ENCODE assay signal across 4 cellular contexts in the genomic region with DNA sequence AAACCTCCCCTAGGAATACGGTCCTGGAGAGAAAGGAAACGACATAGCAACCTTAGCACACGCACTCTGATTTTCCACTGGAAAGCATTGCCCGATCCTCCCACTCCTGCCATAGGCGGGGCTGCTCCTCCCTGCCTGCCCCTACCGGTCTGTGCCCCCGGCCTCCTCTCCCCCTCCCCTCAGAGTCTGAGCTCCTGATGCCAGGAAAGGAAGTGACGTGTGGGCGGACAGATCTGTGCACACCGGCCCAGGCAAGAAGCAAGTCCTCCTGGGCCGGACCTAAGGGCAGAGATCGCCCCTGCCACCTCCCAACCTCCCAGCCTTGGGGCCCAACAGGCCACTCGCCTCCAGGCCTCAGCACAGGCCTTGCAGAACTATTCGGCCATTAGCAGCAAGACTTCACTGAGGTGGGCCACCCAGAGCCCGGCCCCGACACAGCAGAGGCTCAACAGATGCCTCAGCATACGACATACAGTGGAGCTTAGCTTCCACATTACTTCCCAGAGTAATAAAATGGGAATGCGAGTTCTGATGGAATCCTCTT.
TF ChIP-seq lines count a peak whose summit lies in the region.

No MANE protein-coding gene starts in this region.

TF ChIP-seq in SK-N-SH, 30 proteins besides CTCF, POLR2A, EP300 and RAD21:
- TF ChIP-seq TAF1 (IDR thresholded peaks at IDR 0.05; ENCODE audit: borderline replicate concordance, low read depth, low read length) (no peak), YY1 (IDR thresholded peaks at IDR 0.05; ENCODE audit: low read depth) (no peak), FOSL2 (IDR thresholded peaks at IDR 0.05; ENCODE audit: borderline replicate concordance, low read depth) (no peak), JUND (IDR thresholded peaks at IDR 0.05) (no peak), FOXJ3 (CRISPR knock-in tag; IDR thresholded peaks at IDR 0.05) (no peak), GABPA (IDR thresholded peaks at IDR 0.05; ENCODE audit: low read depth) (no peak), NFIC (IDR thresholded peaks at IDR 0.05; ENCODE audit: borderline replicate concordance) (no peak), POLR2AphosphoS5 (IDR thresholded peaks at IDR 0.05; ENCODE audit: low read depth, low read length) (no peak), MEF2A (IDR thresholded peaks at IDR 0.05; ENCODE audit: borderline replicate concordance, low read depth) (no peak), CHD2 (IDR thresholded peaks at IDR 0.05; ENCODE audit: low read length, partially characterized antibody) (no peak), MXI1 (IDR thresholded peaks at IDR 0.05; ENCODE audit: low read depth, low read length) (no peak), RFX5 (IDR thresholded peaks at IDR 0.05; ENCODE audit: low read length) (no peak), FOXM1 (IDR thresholded peaks at IDR 0.05; ENCODE audit: low read depth) (no peak), TCF12 (IDR thresholded peaks at IDR 0.05) (no peak), GATA2 (CRISPR knock-in tag; IDR thresholded peaks at IDR 0.05) (no peak)
- TF ChIP-seq, protein P1, sequence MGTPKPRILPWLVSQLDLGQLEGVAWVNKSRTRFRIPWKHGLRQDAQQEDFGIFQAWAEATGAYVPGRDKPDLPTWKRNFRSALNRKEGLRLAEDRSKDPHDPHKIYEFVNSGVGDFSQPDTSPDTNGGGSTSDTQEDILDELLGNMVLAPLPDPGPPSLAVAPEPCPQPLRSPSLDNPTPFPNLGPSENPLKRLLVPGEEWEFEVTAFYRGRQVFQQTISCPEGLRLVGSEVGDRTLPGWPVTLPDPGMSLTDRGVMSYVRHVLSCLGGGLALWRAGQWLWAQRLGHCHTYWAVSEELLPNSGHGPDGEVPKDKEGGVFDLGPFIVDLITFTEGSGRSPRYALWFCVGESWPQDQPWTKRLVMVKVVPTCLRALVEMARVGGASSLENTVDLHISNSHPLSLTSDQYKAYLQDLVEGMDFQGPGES (IDR thresholded peaks at IDR 0.05; ENCODE audit: low read depth, low read length), result no peak
- TF ChIP-seq, protein P2, sequence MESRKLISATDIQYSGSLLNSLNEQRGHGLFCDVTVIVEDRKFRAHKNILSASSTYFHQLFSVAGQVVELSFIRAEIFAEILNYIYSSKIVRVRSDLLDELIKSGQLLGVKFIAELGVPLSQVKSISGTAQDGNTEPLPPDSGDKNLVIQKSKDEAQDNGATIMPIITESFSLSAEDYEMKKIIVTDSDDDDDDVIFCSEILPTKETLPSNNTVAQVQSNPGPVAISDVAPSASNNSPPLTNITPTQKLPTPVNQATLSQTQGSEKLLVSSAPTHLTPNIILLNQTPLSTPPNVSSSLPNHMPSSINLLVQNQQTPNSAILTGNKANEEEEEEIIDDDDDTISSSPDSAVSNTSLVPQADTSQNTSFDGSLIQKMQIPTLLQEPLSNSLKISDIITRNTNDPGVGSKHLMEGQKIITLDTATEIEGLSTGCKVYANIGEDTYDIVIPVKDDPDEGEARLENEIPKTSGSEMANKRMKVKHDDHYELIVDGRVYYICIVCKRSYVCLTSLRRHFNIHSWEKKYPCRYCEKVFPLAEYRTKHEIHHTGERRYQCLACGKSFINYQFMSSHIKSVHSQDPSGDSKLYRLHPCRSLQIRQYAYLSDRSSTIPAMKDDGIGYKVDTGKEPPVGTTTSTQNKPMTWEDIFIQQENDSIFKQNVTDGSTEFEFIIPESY (IDR thresholded peaks at IDR 0.05; ENCODE audit: borderline replicate concordance, low read depth), result no peak

TF ChIP-seq in SK-N-SH treated with all-trans-retinoic acid at 6 μM for 48 hours, 23 proteins besides CTCF, POLR2A, EP300 and RAD21 (continues in another document):
- TF ChIP-seq ZFP3 (CRISPR knock-in tag; IDR thresholded peaks at IDR 0.05) (no peak), ISL1 (CRISPR knock-in tag; IDR thresholded peaks at IDR 0.05) (no peak), GLIS3 (CRISPR knock-in tag; IDR thresholded peaks at IDR 0.05) (no peak), ZNF70 (CRISPR knock-in tag; IDR thresholded peaks at IDR 0.05) (no peak), BACH2 (CRISPR knock-in tag; IDR thresholded peaks at IDR 0.05; ENCODE audit: borderline replicate concordance) (no peak), TCF4 (CRISPR knock-in tag; IDR thresholded peaks at IDR 0.05; ENCODE audit: borderline replicate concordance) (no peak), ARNTL (CRISPR knock-in tag; IDR thresholded peaks at IDR 0.05; ENCODE audit: borderline replicate concordance, low read depth) (no peak), RARB (CRISPR knock-in tag; IDR thresholded peaks at IDR 0.05) (no peak), ZNF565 (CRISPR knock-in tag; conservative IDR thresholded peaks at IDR 0.05; ENCODE audit: low read depth) (no peak), CSDC2 (CRISPR knock-in tag; IDR thresholded peaks at IDR 0.05) (no peak), PPARA (CRISPR knock-in tag; IDR thresholded peaks at IDR 0.05; ENCODE audit: borderline replicate concordance) (no peak)
- TF ChIP-seq, protein P3, sequence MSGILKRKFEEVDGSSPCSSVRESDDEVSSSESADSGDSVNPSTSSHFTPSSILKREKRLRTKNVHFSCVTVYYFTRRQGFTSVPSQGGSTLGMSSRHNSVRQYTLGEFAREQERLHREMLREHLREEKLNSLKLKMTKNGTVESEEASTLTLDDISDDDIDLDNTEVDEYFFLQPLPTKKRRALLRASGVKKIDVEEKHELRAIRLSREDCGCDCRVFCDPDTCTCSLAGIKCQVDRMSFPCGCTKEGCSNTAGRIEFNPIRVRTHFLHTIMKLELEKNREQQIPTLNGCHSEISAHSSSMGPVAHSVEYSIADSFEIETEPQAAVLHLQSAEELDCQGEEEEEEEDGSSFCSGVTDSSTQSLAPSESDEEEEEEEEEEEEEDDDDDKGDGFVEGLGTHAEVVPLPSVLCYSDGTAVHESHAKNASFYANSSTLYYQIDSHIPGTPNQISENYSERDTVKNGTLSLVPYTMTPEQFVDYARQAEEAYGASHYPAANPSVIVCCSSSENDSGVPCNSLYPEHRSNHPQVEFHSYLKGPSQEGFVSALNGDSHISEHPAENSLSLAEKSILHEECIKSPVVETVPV (CRISPR knock-in tag; IDR thresholded peaks at IDR 0.05), result no peak
- TF ChIP-seq, protein P4, sequence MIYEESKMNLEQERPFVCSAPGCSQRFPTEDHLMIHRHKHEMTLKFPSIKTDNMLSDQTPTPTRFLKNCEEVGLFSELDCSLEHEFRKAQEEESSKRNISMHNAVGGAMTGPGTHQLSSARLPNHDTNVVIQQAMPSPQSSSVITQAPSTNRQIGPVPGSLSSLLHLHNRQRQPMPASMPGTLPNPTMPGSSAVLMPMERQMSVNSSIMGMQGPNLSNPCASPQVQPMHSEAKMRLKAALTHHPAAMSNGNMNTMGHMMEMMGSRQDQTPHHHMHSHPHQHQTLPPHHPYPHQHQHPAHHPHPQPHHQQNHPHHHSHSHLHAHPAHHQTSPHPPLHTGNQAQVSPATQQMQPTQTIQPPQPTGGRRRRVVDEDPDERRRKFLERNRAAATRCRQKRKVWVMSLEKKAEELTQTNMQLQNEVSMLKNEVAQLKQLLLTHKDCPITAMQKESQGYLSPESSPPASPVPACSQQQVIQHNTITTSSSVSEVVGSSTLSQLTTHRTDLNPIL (CRISPR knock-in tag; IDR thresholded peaks at IDR 0.05; ENCODE audit: low read depth), result no peak

TF ChIP-seq in K562, 482 proteins besides CTCF, POLR2A, EP300 and RAD21:
- TF ChIP-seq, protein P5, sequence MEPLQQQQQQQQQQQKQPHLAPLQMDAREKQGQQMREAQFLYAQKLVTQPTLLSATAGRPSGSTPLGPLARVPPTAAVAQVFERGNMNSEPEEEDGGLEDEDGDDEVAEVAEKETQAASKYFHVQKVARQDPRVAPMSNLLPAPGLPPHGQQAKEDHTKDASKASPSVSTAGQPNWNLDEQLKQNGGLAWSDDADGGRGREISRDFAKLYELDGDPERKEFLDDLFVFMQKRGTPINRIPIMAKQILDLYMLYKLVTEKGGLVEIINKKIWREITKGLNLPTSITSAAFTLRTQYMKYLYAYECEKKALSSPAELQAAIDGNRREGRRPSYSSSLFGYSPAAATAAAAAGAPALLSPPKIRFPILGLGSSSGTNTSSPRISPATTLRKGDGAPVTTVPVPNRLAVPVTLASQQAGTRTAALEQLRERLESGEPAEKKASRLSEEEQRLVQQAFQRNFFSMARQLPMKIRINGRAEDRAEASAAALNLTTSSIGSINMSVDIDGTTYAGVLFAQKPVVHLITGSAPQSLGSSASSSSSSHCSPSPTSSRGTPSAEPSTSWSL (CRISPR knock-in tag; IDR thresholded peaks at IDR 0.05; ENCODE audit: borderline replicate concordance), result no peak
- TF ChIP-seq HNRNPH1 (optimal IDR thresholded peaks at IDR 0.05; ENCODE audit: low read depth, low read length) (no peak), EGR1 (conservative IDR thresholded peaks at IDR 0.05) (0 out of 2 replicates have a peak, but pooled peaks have one; percentile 7)
TF ChIP-seq in K562: peak in this region for 1.

TF ChIP-seq in HepG2, 621 proteins besides CTCF, POLR2A, EP300 and RAD21 (continues in another document):
- TF ChIP-seq, protein P6, sequence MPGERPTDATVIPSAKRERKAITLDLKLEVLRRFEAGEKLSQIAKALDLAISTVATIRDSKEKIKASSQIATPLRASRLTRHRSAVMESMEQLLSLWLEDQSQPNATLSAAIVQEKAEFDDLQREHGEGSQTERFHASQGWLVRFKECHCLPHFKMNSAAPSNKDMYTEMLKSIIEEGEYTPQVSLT (CRISPR knock-in tag; IDR thresholded peaks at IDR 0.05; ENCODE audit: borderline replicate concordance, low read depth), result no peak
- TF ChIP-seq CREB1 (IDR thresholded peaks at IDR 0.05) (peak; percentile 78), CREB1 (CRISPR knock-in tag; IDR thresholded peaks at IDR 0.05) (peak; percentile 94), ZNF589 (CRISPR knock-in tag; conservative IDR thresholded peaks at IDR 0.05) (no peak), ZNF777 (CRISPR knock-in tag; IDR thresholded peaks at IDR 0.05) (no peak), SIN3B (IDR thresholded peaks at IDR 0.05; ENCODE audit: low read length) (no peak), ZNF558 (CRISPR knock-in tag; IDR thresholded peaks at IDR 0.05; ENCODE audit: borderline replicate concordance) (0 out of 2 replicates have a peak, but pooled peaks have one; percentile 65), FOXC1 (CRISPR knock-in tag; IDR thresholded peaks at IDR 0.05; ENCODE audit: borderline replicate concordance) (no peak), SIX4 (CRISPR knock-in tag; IDR thresholded peaks at IDR 0.05) (no peak), U2AF2 (IDR thresholded peaks at IDR 0.05; ENCODE audit: low read depth, low read length) (no peak), GATA4 (IDR thresholded peaks at IDR 0.05; ENCODE audit: borderline replicate concordance, low read depth) (no peak), ZNF264 (CRISPR knock-in tag; IDR thresholded peaks at IDR 0.05) (no peak), XRCC5 (optimal IDR thresholded peaks at IDR 0.05; ENCODE audit: low read length) (peak; percentile 39), ZFP41 (CRISPR knock-in tag; IDR thresholded peaks at IDR 0.05; ENCODE audit: borderline replicate concordance) (no peak), RXRB (CRISPR knock-in tag; IDR thresholded peaks at IDR 0.05; ENCODE audit: borderline replicate concordance) (no peak; the same call in 1 of the 2 replicates), DPF2 (CRISPR knock-in tag; IDR thresholded peaks at IDR 0.05; ENCODE audit: borderline replicate concordance, low read depth) (peak; percentile 25; the same call in 1 of the 2 replicates), ZNF256 (CRISPR knock-in tag; conservative IDR thresholded peaks at IDR 0.05) (no peak), HOXA9 (CRISPR knock-in tag; IDR thresholded peaks at IDR 0.05; ENCODE audit: borderline replicate concordance) (no peak), ZIK1 (CRISPR knock-in tag; IDR thresholded peaks at IDR 0.05; ENCODE audit: borderline replicate concordance, low read depth) (no peak), THAP11 (CRISPR knock-in tag; IDR thresholded peaks at IDR 0.05) (peak; percentile 48), HIVEP1 (CRISPR knock-in tag; IDR thresholded peaks at IDR 0.05) (peak; percentile 15; the same call in 1 of the 2 replicates), ZKSCAN1 (IDR thresholded peaks at IDR 0.05; ENCODE audit: low read length) (no peak), MED1 (CRISPR knock-in tag; IDR thresholded peaks at IDR 0.05) (peak; percentile 70; the same call in 1 of the 2 replicates), ZNF720 (CRISPR knock-in tag; IDR thresholded peaks at IDR 0.05) (no peak), ZMYM2 (CRISPR knock-in tag; IDR thresholded peaks at IDR 0.05) (no peak), FOSL2 (CRISPR knock-in tag; IDR thresholded peaks at IDR 0.05) (no peak)
- TF ChIP-seq, protein P7, sequence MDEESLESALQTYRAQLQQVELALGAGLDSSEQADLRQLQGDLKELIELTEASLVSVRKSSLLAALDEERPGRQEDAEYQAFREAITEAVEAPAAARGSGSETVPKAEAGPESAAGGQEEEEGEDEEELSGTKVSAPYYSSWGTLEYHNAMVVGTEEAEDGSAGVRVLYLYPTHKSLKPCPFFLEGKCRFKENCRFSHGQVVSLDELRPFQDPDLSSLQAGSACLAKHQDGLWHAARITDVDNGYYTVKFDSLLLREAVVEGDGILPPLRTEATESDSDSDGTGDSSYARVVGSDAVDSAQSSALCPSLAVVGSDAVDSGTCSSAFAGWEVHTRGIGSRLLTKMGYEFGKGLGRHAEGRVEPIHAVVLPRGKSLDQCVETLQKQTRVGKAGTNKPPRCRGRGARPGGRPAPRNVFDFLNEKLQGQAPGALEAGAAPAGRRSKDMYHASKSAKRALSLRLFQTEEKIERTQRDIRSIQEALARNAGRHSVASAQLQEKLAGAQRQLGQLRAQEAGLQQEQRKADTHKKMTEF (CRISPR knock-in tag; IDR thresholded peaks at IDR 0.05), result 0 out of 2 replicates have a peak, but pooled peaks have one; percentile 48
- TF ChIP-seq, protein P8, sequence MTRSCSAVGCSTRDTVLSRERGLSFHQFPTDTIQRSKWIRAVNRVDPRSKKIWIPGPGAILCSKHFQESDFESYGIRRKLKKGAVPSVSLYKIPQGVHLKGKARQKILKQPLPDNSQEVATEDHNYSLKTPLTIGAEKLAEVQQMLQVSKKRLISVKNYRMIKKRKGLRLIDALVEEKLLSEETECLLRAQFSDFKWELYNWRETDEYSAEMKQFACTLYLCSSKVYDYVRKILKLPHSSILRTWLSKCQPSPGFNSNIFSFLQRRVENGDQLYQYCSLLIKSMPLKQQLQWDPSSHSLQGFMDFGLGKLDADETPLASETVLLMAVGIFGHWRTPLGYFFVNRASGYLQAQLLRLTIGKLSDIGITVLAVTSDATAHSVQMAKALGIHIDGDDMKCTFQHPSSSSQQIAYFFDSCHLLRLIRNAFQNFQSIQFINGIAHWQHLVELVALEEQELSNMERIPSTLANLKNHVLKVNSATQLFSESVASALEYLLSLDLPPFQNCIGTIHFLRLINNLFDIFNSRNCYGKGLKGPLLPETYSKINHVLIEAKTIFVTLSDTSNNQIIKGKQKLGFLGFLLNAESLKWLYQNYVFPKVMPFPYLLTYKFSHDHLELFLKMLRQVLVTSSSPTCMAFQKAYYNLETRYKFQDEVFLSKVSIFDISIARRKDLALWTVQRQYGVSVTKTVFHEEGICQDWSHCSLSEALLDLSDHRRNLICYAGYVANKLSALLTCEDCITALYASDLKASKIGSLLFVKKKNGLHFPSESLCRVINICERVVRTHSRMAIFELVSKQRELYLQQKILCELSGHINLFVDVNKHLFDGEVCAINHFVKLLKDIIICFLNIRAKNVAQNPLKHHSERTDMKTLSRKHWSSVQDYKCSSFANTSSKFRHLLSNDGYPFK (CRISPR knock-in tag; IDR thresholded peaks at IDR 0.05; ENCODE audit: borderline replicate concordance), result peak; percentile 87; the same call in 1 of the 2 replicates
- TF ChIP-seq, protein P9, sequence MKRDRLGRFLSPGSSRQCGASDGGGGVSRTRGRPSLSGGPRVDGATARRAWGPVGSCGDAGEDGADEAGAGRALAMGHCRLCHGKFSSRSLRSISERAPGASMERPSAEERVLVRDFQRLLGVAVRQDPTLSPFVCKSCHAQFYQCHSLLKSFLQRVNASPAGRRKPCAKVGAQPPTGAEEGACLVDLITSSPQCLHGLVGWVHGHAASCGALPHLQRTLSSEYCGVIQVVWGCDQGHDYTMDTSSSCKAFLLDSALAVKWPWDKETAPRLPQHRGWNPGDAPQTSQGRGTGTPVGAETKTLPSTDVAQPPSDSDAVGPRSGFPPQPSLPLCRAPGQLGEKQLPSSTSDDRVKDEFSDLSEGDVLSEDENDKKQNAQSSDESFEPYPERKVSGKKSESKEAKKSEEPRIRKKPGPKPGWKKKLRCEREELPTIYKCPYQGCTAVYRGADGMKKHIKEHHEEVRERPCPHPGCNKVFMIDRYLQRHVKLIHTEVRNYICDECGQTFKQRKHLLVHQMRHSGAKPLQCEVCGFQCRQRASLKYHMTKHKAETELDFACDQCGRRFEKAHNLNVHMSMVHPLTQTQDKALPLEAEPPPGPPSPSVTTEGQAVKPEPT (CRISPR knock-in tag; IDR thresholded peaks at IDR 0.05; ENCODE audit: low read depth), result no peak
